In genomic region chr3:49170744-49171118, GRCh38 we compare ENCODE assay signal across 1 cellular context.
A peak's percentile ranks its signal among the peaks of the same experiment; 100 is the strongest.
TF ChIP-seq lines count a peak whose summit lies in the region.

No MANE protein-coding gene starts in this region.

TF ChIP-seq in HepG2, 621 proteins besides CTCF, POLR2A, EP300 and RAD21 (continues in another document):
- TF ChIP-seq GABPB1 (CRISPR knock-in tag; IDR thresholded peaks at IDR 0.05) = no peak
- no peak for TF ChIP-seq GATAD2A (CRISPR knock-in tag; IDR thresholded peaks at IDR 0.05)
- TF ChIP-seq TGIF2 (CRISPR knock-in tag; IDR thresholded peaks at IDR 0.05) = no peak
- no peak for TF ChIP-seq ZBTB40 (IDR thresholded peaks at IDR 0.05)
- no peak for TF ChIP-seq ZBTB40 (CRISPR knock-in tag; IDR thresholded peaks at IDR 0.05)
- TF ChIP-seq ZNF446 (CRISPR knock-in tag; IDR thresholded peaks at IDR 0.05) = no peak
- TF ChIP-seq ZNF17 (CRISPR knock-in tag; IDR thresholded peaks at IDR 0.05) = no peak
- TF ChIP-seq TCF7 (IDR thresholded peaks at IDR 0.05; ENCODE audit: low read depth) = no peak
- no peak for TF ChIP-seq CBFB (CRISPR knock-in tag; IDR thresholded peaks at IDR 0.05)
- no peak for TF ChIP-seq FUBP1 (CRISPR knock-in tag; IDR thresholded peaks at IDR 0.05; ENCODE audit: borderline replicate concordance)
- TF ChIP-seq, protein P1, sequence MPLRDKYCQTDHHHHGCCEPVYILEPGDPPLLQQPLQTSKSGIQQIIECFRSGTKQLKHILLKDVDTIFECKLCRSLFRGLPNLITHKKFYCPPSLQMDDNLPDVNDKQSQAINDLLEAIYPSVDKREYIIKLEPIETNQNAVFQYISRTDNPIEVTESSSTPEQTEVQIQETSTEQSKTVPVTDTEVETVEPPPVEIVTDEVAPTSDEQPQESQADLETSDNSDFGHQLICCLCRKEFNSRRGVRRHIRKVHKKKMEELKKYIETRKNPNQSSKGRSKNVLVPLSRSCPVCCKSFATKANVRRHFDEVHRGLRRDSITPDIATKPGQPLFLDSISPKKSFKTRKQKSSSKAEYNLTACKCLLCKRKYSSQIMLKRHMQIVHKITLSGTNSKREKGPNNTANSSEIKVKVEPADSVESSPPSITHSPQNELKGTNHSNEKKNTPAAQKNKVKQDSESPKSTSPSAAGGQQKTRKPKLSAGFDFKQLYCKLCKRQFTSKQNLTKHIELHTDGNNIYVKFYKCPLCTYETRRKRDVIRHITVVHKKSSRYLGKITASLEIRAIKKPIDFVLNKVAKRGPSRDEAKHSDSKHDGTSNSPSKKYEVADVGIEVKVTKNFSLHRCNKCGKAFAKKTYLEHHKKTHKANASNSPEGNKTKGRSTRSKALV (CRISPR knock-in tag; IDR thresholded peaks at IDR 0.05) = no peak
- TF ChIP-seq ZNF724P (CRISPR knock-in tag; IDR thresholded peaks at IDR 0.05; ENCODE audit: borderline replicate concordance) = peak; percentile 59; the same call in 1 of the 2 replicates
- TF ChIP-seq CC2D1A (CRISPR knock-in tag; IDR thresholded peaks at IDR 0.05) = 0 out of 2 replicates have a peak, but pooled peaks have one; percentile 31
- 0 out of 2 replicates have a peak, but pooled peaks have one; percentile 17 for TF ChIP-seq ZNF619 (CRISPR knock-in tag; IDR thresholded peaks at IDR 0.05)
- 0 out of 2 replicates have a peak, but pooled peaks have one; percentile 31 for TF ChIP-seq ZNF776 (CRISPR knock-in tag; IDR thresholded peaks at IDR 0.05)
- 0 out of 2 replicates have a peak, but pooled peaks have one; percentile 15 for TF ChIP-seq ZNF782 (CRISPR knock-in tag; IDR thresholded peaks at IDR 0.05; ENCODE audit: borderline replicate concordance)
- 0 out of 2 replicates have a peak, but pooled peaks have one; percentile 84 for TF ChIP-seq ARID2 (CRISPR knock-in tag; IDR thresholded peaks at IDR 0.05; ENCODE audit: borderline replicate concordance)
- TF ChIP-seq, protein P2, sequence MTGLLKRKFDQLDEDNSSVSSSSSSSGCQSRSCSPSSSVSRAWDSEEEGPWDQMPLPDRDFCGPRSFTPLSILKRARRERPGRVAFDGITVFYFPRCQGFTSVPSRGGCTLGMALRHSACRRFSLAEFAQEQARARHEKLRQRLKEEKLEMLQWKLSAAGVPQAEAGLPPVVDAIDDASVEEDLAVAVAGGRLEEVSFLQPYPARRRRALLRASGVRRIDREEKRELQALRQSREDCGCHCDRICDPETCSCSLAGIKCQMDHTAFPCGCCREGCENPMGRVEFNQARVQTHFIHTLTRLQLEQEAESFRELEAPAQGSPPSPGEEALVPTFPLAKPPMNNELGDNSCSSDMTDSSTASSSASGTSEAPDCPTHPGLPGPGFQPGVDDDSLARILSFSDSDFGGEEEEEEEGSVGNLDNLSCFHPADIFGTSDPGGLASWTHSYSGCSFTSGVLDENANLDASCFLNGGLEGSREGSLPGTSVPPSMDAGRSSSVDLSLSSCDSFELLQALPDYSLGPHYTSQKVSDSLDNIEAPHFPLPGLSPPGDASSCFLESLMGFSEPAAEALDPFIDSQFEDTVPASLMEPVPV (CRISPR knock-in tag; IDR thresholded peaks at IDR 0.05) = 0 out of 2 replicates have a peak, but pooled peaks have one; percentile 8
- TF ChIP-seq, protein P3, sequence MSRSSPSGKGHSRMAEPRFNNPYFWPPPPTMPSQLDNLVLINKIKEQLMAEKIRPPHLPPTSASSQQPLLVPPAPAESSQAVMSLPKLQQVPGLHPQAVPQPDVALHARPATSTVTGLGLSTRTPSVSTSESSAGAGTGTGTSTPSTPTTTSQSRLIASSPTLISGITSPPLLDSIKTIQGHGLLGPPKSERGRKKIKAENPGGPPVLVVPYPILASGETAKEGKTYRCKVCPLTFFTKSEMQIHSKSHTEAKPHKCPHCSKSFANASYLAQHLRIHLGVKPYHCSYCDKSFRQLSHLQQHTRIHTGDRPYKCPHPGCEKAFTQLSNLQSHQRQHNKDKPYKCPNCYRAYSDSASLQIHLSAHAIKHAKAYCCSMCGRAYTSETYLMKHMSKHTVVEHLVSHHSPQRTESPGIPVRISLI (CRISPR knock-in tag; IDR thresholded peaks at IDR 0.05; ENCODE audit: borderline replicate concordance) = no peak
- TF ChIP-seq, protein P4, sequence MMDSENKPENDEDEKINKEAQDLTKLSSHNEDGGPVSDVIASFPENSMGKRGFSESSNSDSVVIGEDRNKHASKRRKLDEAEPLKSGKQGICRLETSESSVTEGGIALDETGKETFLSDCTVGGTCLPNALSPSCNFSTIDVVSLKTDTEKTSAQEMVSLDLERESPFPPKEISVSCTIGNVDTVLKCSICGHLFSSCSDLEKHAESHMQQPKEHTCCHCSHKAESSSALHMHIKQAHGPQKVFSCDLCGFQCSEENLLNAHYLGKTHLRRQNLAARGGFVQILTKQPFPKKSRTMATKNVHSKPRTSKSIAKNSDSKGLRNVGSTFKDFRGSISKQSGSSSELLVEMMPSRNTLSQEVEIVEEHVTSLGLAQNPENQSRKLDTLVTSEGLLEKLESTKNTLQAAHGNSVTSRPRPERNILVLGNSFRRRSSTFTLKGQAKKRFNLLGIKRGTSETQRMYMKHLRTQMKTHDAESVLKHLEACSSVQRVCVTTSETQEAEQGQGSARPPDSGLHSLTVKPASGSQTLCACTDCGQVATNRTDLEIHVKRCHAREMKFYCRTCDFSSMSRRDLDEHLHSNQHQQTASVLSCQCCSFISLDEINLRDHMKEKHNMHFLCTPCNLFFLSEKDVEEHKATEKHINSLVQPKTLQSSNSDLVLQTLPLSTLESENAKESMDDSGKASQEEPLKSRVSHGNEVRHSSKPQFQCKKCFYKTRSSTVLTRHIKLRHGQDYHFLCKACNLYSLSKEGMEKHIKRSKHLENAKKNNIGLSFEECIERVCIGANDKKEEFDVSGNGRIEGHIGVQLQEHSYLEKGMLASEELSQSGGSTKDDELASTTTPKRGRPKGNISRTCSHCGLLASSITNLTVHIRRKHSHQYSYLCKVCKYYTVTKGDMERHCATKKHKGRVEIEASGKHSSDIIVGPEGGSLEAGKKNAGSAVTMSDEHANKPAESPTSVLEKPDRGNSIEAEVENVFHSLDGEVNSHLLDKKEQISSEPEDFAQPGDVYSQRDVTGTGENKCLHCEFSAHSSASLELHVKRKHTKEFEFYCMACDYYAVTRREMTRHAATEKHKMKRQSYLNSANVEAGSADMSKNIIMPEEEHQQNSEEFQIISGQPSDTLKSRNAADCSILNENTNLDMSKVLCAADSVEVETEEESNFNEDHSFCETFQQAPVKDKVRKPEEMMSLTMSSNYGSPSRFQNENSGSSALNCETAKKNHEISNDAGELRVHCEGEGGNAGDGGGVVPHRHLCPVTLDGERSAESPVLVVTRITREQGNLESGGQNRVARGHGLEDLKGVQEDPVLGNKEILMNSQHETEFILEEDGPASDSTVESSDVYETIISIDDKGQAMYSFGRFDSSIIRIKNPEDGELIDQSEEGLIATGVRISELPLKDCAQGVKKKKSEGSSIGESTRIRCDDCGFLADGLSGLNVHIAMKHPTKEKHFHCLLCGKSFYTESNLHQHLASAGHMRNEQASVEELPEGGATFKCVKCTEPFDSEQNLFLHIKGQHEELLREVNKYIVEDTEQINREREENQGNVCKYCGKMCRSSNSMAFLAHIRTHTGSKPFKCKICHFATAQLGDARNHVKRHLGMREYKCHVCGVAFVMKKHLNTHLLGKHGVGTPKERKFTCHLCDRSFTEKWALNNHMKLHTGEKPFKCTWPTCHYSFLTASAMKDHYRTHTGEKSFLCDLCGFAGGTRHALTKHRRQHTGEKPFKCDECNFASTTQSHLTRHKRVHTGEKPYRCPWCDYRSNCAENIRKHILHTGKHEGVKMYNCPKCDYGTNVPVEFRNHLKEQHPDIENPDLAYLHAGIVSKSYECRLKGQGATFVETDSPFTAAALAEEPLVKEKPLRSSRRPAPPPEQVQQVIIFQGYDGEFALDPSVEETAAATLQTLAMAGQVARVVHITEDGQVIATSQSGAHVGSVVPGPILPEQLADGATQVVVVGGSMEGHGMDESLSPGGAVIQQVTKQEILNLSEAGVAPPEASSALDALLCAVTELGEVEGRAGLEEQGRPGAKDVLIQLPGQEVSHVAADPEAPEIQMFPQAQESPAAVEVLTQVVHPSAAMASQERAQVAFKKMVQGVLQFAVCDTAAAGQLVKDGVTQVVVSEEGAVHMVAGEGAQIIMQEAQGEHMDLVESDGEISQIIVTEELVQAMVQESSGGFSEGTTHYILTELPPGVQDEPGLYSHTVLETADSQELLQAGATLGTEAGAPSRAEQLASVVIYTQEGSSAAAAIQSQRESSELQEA (CRISPR knock-in tag; IDR thresholded peaks at IDR 0.05; ENCODE audit: not compliant biosample characterization) = no peak
- TF ChIP-seq, protein P5, sequence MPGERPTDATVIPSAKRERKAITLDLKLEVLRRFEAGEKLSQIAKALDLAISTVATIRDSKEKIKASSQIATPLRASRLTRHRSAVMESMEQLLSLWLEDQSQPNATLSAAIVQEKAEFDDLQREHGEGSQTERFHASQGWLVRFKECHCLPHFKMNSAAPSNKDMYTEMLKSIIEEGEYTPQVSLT (CRISPR knock-in tag; IDR thresholded peaks at IDR 0.05; ENCODE audit: borderline replicate concordance, low read depth) = no peak
- 0 out of 2 replicates have a peak, but pooled peaks have one; percentile 9 for TF ChIP-seq MAZ (IDR thresholded peaks at IDR 0.05; ENCODE audit: borderline replicate concordance, low read depth, low read length)
- TF ChIP-seq MAZ (CRISPR knock-in tag; IDR thresholded peaks at IDR 0.05; ENCODE audit: low read depth) = no peak
- TF ChIP-seq, protein P6, sequence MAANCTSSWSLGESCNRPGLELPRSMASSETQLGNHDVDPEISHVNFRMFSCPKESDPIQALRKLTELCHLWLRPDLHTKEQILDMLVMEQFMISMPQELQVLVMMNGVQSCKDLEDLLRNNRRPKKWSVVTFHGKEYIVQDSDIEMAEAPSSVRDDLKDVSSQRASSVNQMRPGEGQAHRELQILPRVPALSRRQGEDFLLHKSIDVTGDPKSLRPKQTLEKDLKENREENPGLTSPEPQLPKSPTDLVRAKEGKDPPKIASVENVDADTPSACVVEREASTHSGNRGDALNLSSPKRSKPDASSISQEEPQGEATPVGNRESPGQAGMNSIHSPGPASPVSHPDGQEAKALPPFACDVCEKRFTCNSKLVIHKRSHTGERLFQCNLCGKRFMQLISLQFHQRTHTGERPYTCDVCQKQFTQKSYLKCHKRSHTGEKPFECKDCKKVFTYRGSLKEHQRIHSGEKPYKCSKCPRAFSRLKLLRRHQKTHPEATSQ (CRISPR knock-in tag; IDR thresholded peaks at IDR 0.05; ENCODE audit: borderline replicate concordance) = 0 out of 2 replicates have a peak, but pooled peaks have one; percentile 22
